In the genomic region with DNA sequence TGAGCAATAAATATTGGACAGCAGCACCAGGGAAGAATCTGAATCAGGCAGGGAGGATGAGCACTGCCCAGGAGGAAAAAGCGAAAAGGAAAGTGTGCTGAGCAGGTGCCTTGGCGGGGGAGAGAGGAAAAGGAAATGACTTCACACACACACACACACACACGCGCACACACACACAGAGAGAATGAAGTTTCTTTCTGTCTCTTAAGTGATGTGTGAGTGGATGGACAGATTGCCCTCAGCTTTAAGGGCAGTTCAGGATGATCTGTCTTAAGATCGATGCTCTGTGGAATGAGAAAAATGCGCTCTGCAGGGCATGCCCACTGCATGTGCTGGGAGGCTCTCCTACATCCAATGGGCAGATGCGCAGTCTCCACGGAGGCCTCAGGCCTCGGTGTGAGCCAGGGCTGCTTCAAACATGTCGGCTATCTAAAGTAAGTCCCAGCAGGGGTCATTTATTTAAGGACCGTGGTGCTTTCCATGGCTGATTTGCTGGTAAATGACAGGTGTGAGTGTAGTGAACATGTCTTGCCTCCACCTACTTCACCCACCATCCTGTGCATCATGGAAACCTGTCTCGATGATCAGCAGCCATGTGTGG, we compare ENCODE assay signal across 1 cellular context.
A peak's percentile ranks its signal among the peaks of the same experiment; 100 is the strongest.
TF ChIP-seq lines count a peak whose summit lies in the region.

No MANE protein-coding gene starts in this region.

TF ChIP-seq in HepG2, 621 proteins besides CTCF, POLR2A, EP300 and RAD21 (continued from another document):
- TF ChIP-seq ZUFSP (CRISPR knock-in tag; IDR thresholded peaks at IDR 0.05; ENCODE audit: borderline replicate concordance), result no peak
- TF ChIP-seq ZNF766 (CRISPR knock-in tag; IDR thresholded peaks at IDR 0.05; ENCODE audit: borderline replicate concordance), result no peak
- TF ChIP-seq ZNF713 (CRISPR knock-in tag; IDR thresholded peaks at IDR 0.05), result no peak
- TF ChIP-seq E2F2 (CRISPR knock-in tag; IDR thresholded peaks at IDR 0.05; ENCODE audit: borderline replicate concordance), result no peak
- peak; percentile 85 for TF ChIP-seq GABPB1 (CRISPR knock-in tag; IDR thresholded peaks at IDR 0.05)
- no peak for TF ChIP-seq ZNF10 (CRISPR knock-in tag; IDR thresholded peaks at IDR 0.05; ENCODE audit: borderline replicate concordance, low read depth)
- TF ChIP-seq ZNF557 (CRISPR knock-in tag; IDR thresholded peaks at IDR 0.05), result no peak
- TF ChIP-seq, protein P1, sequence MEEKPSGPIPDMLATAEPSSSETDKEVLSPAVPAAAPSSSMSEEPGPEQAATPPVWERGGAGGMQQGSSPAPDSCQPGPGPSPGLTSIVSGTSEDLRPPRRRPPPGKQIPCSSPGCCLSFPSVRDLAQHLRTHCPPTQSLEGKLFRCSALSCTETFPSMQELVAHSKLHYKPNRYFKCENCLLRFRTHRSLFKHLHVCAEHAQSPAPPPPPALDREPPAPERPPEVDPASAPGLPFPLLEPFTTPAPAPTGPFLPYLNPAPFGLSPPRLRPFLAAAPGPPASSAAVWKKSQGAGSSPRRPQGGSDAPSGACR (CRISPR knock-in tag; IDR thresholded peaks at IDR 0.05), result peak; percentile 76; the same call in 1 of the 2 replicates
- TF ChIP-seq, protein P2, sequence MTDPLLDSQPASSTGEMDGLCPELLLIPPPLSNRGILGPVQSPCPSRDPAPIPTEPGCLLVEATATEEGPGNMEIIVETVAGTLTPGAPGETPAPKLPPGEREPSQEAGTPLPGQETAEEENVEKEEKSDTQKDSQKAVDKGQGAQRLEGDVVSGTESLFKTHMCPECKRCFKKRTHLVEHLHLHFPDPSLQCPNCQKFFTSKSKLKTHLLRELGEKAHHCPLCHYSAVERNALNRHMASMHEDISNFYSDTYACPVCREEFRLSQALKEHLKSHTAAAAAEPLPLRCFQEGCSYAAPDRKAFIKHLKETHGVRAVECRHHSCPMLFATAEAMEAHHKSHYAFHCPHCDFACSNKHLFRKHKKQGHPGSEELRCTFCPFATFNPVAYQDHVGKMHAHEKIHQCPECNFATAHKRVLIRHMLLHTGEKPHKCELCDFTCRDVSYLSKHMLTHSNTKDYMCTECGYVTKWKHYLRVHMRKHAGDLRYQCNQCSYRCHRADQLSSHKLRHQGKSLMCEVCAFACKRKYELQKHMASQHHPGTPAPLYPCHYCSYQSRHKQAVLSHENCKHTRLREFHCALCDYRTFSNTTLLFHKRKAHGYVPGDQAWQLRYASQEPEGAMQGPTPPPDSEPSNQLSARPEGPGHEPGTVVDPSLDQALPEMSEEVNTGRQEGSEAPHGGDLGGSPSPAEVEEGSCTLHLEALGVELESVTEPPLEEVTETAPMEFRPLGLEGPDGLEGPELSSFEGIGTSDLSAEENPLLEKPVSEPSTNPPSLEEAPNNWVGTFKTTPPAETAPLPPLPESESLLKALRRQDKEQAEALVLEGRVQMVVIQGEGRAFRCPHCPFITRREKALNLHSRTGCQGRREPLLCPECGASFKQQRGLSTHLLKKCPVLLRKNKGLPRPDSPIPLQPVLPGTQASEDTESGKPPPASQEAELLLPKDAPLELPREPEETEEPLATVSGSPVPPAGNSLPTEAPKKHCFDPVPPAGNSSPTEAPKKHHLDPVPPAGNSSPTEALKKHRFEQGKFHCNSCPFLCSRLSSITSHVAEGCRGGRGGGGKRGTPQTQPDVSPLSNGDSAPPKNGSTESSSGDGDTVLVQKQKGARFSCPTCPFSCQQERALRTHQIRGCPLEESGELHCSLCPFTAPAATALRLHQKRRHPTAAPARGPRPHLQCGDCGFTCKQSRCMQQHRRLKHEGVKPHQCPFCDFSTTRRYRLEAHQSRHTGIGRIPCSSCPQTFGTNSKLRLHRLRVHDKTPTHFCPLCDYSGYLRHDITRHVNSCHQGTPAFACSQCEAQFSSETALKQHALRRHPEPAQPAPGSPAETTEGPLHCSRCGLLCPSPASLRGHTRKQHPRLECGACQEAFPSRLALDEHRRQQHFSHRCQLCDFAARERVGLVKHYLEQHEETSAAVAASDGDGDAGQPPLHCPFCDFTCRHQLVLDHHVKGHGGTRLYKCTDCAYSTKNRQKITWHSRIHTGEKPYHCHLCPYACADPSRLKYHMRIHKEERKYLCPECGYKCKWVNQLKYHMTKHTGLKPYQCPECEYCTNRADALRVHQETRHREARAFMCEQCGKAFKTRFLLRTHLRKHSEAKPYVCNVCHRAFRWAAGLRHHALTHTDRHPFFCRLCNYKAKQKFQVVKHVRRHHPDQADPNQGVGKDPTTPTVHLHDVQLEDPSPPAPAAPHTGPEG (CRISPR knock-in tag; IDR thresholded peaks at IDR 0.05), result no peak
- TF ChIP-seq ZNF724P (CRISPR knock-in tag; IDR thresholded peaks at IDR 0.05; ENCODE audit: borderline replicate concordance), result peak; percentile 83; the same call in 1 of the 2 replicates
- TF ChIP-seq NAIF1 (CRISPR knock-in tag; IDR thresholded peaks at IDR 0.05; ENCODE audit: borderline replicate concordance), result no peak
- TF ChIP-seq MTA3 (CRISPR knock-in tag; IDR thresholded peaks at IDR 0.05), result no peak
- no peak for TF ChIP-seq DNMT1 (CRISPR knock-in tag; IDR thresholded peaks at IDR 0.05)
- TF ChIP-seq JUND (CRISPR knock-in tag; IDR thresholded peaks at IDR 0.05), result no peak
- TF ChIP-seq KLF9 (CRISPR knock-in tag; IDR thresholded peaks at IDR 0.05; ENCODE audit: low read depth), result no peak
- TF ChIP-seq ZNF792 (CRISPR knock-in tag; IDR thresholded peaks at IDR 0.05), result no peak
- peak; percentile 75; the same call in 1 of the 2 replicates for TF ChIP-seq FOXC1 (CRISPR knock-in tag; IDR thresholded peaks at IDR 0.05; ENCODE audit: borderline replicate concordance)
- TF ChIP-seq, protein P3, sequence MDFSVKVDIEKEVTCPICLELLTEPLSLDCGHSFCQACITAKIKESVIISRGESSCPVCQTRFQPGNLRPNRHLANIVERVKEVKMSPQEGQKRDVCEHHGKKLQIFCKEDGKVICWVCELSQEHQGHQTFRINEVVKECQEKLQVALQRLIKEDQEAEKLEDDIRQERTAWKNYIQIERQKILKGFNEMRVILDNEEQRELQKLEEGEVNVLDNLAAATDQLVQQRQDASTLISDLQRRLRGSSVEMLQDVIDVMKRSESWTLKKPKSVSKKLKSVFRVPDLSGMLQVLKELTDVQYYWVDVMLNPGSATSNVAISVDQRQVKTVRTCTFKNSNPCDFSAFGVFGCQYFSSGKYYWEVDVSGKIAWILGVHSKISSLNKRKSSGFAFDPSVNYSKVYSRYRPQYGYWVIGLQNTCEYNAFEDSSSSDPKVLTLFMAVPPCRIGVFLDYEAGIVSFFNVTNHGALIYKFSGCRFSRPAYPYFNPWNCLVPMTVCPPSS (IDR thresholded peaks at IDR 0.05), result no peak
- no peak for TF ChIP-seq ZNF383 (CRISPR knock-in tag; IDR thresholded peaks at IDR 0.05; ENCODE audit: borderline replicate concordance)
- TF ChIP-seq, protein P4, sequence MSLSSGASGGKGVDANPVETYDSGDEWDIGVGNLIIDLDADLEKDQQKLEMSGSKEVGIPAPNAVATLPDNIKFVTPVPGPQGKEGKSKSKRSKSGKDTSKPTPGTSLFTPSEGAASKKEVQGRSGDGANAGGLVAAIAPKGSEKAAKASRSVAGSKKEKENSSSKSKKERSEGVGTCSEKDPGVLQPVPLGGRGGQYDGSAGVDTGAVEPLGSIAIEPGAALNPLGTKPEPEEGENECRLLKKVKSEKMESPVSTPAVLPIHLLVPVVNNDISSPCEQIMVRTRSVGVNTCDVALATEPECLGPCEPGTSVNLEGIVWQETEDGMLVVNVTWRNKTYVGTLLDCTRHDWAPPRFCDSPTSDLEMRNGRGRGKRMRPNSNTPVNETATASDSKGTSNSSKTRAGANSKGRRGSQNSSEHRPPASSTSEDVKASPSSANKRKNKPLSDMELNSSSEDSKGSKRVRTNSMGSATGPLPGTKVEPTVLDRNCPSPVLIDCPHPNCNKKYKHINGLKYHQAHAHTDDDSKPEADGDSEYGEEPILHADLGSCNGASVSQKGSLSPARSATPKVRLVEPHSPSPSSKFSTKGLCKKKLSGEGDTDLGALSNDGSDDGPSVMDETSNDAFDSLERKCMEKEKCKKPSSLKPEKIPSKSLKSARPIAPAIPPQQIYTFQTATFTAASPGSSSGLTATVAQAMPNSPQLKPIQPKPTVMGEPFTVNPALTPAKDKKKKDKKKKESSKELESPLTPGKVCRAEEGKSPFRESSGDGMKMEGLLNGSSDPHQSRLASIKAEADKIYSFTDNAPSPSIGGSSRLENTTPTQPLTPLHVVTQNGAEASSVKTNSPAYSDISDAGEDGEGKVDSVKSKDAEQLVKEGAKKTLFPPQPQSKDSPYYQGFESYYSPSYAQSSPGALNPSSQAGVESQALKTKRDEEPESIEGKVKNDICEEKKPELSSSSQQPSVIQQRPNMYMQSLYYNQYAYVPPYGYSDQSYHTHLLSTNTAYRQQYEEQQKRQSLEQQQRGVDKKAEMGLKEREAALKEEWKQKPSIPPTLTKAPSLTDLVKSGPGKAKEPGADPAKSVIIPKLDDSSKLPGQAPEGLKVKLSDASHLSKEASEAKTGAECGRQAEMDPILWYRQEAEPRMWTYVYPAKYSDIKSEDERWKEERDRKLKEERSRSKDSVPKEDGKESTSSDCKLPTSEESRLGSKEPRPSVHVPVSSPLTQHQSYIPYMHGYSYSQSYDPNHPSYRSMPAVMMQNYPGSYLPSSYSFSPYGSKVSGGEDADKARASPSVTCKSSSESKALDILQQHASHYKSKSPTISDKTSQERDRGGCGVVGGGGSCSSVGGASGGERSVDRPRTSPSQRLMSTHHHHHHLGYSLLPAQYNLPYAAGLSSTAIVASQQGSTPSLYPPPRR (CRISPR knock-in tag; IDR thresholded peaks at IDR 0.05; ENCODE audit: borderline replicate concordance), result peak; percentile 43; the same call in 1 of the 2 replicates
- TF ChIP-seq BORCS8-MEF2B (CRISPR knock-in tag; IDR thresholded peaks at IDR 0.05), result peak; percentile 80; the same call in 1 of the 2 replicates
- TF ChIP-seq, protein P5, sequence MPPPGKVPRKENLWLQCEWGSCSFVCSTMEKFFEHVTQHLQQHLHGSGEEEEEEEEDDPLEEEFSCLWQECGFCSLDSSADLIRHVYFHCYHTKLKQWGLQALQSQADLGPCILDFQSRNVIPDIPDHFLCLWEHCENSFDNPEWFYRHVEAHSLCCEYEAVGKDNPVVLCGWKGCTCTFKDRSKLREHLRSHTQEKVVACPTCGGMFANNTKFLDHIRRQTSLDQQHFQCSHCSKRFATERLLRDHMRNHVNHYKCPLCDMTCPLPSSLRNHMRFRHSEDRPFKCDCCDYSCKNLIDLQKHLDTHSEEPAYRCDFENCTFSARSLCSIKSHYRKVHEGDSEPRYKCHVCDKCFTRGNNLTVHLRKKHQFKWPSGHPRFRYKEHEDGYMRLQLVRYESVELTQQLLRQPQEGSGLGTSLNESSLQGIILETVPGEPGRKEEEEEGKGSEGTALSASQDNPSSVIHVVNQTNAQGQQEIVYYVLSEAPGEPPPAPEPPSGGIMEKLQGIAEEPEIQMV (CRISPR knock-in tag; IDR thresholded peaks at IDR 0.05; ENCODE audit: low read depth), result 0 out of 2 replicates have a peak, but pooled peaks have one; percentile 45
- TF ChIP-seq BRD4 (CRISPR knock-in tag; IDR thresholded peaks at IDR 0.05), result 0 out of 2 replicates have a peak, but pooled peaks have one; percentile 28
